Comparison of ENCODE assay signal across 9 cellular contexts in the genomic region with DNA sequence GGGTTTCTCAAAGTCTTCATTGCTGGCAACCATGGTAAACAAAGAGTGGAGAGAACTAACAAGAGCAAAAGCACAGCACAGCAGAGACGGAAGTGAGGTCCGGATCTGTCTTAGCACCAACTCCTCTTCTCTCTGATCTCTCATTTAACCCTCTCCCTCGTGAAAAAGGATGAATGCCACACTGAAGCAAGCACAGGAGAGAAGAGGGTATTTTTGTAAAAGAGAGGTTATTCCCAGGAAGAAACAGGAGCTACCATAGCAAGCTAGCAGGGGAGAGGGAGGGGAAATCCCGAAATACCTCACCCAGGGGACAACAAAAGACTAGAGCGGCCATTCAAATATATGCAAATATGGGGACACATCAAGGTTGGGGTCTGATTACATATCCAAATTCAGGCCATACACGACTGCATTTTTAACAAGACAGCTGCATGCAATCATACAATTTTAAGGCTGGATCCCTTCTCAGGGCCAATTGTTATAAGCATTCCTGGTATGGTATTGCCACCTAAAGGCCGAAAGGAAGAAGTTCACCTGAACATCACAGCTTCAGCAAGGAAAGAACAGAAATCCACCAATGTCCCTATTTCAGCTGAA. TPM values are rescaled to one million over a fixed set of nuclear protein-coding genes. Genes with fewer than 3 reads are reported as not detected.
DNase-seq lines count a peak whose midpoint lies in the region; ATAC-seq lines count a peak whose summit lies in the region.
"Had no signal": no experiment of that assay in that cellular context is flagged by ENCODE, and none has a peak within 500 bp of the region (broad histone marks: within the 10 kb centered on the region; RNA-seq: fewer than 3 reads in every experiment).

No MANE protein-coding gene starts in this region.

- peak overlapping the region; percentile 29; the same call in 1 of the 2 replicates for H3K27ac ChIP-seq in Karpas-422 (ENCODE audit: low read length)
- H3K27ac ChIP-seq in effector memory CD4-positive, alpha-beta T cell (ENCODE audit: insufficient read depth, low read length, poor library complexity, severe bottlenecking) = peak overlapping the region; percentile 86
- H3K27ac ChIP-seq: neutrophil had no signal

- H3K27me3 ChIP-seq in Karpas-422 (ENCODE audit: low read length) = no peaks in the 10 kb centered on the region
- H3K27me3 ChIP-seq in effector memory CD4-positive, alpha-beta T cell (replicated peaks; ENCODE audit: control insufficient read depth, insufficient read depth, low read length, poor library complexity, severe bottlenecking) = no peaks in the 10 kb centered on the region
- H3K27me3 ChIP-seq: neutrophil had no signal

- no peaks in the 10 kb centered on the region for H3K36me3 ChIP-seq in Karpas-422 (ENCODE audit: insufficient read depth, low read length)
- H3K36me3 ChIP-seq in effector memory CD4-positive, alpha-beta T cell (ENCODE audit: control insufficient read depth, insufficient read depth, low read length) = no peaks in the 10 kb centered on the region

- H3K9ac ChIP-seq in Karpas-422 (ENCODE audit: low read length) = peak overlapping the region; percentile 28; the same call in 1 of the 2 replicates

- H3K4me3 ChIP-seq in Karpas-422 (ENCODE audit: low read length) = peak overlapping the region; percentile 49; the same call in 1 of the 2 replicates
- no peak overlapping the region for H3K4me3 ChIP-seq in effector memory CD4-positive, alpha-beta T cell (ENCODE audit: insufficient read depth, low read depth, low read length, poor library complexity, severe bottlenecking)

- no peaks in the 10 kb centered on the region for H3K9me3 ChIP-seq in Karpas-422 (ENCODE audit: low read length)
- no peaks in the 10 kb centered on the region for H3K9me3 ChIP-seq in effector memory CD4-positive, alpha-beta T cell (ENCODE audit: control insufficient read depth, low read length)
- H3K9me3 ChIP-seq: neutrophil had no signal

- H3K9me2 ChIP-seq in Karpas-422 (replicated peaks; ENCODE audit: insufficient read depth, low read length) = no peaks in the 10 kb centered on the region

- no peaks in the 10 kb centered on the region for H4K20me1 ChIP-seq in Karpas-422 (ENCODE audit: insufficient read depth, low read depth, low read length)

- no peaks in the 10 kb centered on the region for H3K27me3 Mint-ChIP-seq in naive B cell

- no peak overlapping the region for H3K27ac Mint-ChIP-seq in naive B cell

- peak overlapping the region; percentile 11; the same call in 1 of the 2 replicates for H2AFZ ChIP-seq in Karpas-422 (ENCODE audit: low read length)

- DNase-seq in stimulated activated CD4-positive, alpha-beta T cell treated with anti-CD3 and anti-CD28 coated beads, Interleukin-4, amount 100 ng/mL, for 24 hours = peak; percentile 27
- no peak for DNase-seq in stimulated activated CD4-positive, alpha-beta T cell treated with anti-CD3 and anti-CD28 coated beads, Interleukin-2, amount 100 ng/mL, for 24 hours
- DNase-seq in Karpas-422 (peak; percentile 86), RKO (ENCODE audit: low spot score) (peak; percentile 73), naive B cell (peak; percentile 23), NCI-H524 treated with DMSO at 0.1 percent for 48 hours (lab: John Stamatoyannopoulos, UW) (no peak)
- DNase-seq in effector memory CD4-positive, alpha-beta T cell = no peak

- H3K79me2 ChIP-seq in Karpas-422 (ENCODE audit: low read length) = no peaks in the 10 kb centered on the region

- peaks cover 25% of the 10 kb centered on the region for H3K4me1 ChIP-seq in Karpas-422 (ENCODE audit: low read length)
- peaks cover 38% of the 10 kb centered on the region for H3K4me1 ChIP-seq in effector memory CD4-positive, alpha-beta T cell (ENCODE audit: control insufficient read depth, insufficient read depth, low read length, poor library complexity, severe bottlenecking)

- peak; percentile 66 for ATAC-seq in GM21737 (IDR thresholded peaks at IDR 0.05; ENCODE audit: unreplicated experiment)
- peak; percentile 24 to 40 for ATAC-seq in naive B cell (ENCODE audit: low read depth in 2 of 2)

- peak overlapping the region in 1 of 8 donors; percentile 33 for H3K4me3 Mint-ChIP-seq in naive B cell

- H3K36me3 Mint-ChIP-seq in naive B cell = peaks cover 8 to 15% of the 10 kb centered on the region in 2 donors

- H3K9me3 Mint-ChIP-seq in naive B cell = peaks cover 0 to 9% (median 0%) of the 10 kb centered on the region in 7 donors

- H3K4me1 Mint-ChIP-seq in naive B cell = peaks cover 14 to 19% (median 15%) of the 10 kb centered on the region in 3 donors

- H3K4me2 ChIP-seq in Karpas-422 (ENCODE audit: low read depth, low read length, poor library complexity, severe bottlenecking) = peak overlapping the region; percentile 63

RNA-seq across cellular contexts. Expression of a gene that starts 46.6 kb away (rescaled TPM):
- total RNA-seq in Karpas-422 (2014; rRNA removed; shearing (Covaris generic); ENCODE audit: low replicate concordance) = not detected in 2 replicates
- polyA plus RNA-seq in naive B cell (ENCODE audit: low read depth in 6 of 6) = under 1 TPM in 1 of 6 donors, not detected in 5; 0.32 TPM

Comparison
In these comparisons a context has a peak if more than half of its experiments do, and no peak if none do; other contexts are left out.
1. DNase-seq: peak in stimulated activated CD4-positive, alpha-beta T cell treated with anti-CD3 and anti-CD28 coated beads, Interleukin-4, amount 100 ng/mL, for 24 hours (single experiment), Karpas-422 (single experiment), RKO (single experiment) and naive B cell (single experiment); none in stimulated activated CD4-positive, alpha-beta T cell treated with anti-CD3 and anti-CD28 coated beads, Interleukin-2, amount 100 ng/mL, for 24 hours (0 of 2), effector memory CD4-positive, alpha-beta T cell (0 of 3) and NCI-H524 treated with DMSO at 0.1 percent for 48 hours (single experiment).